In the genomic region with DNA sequence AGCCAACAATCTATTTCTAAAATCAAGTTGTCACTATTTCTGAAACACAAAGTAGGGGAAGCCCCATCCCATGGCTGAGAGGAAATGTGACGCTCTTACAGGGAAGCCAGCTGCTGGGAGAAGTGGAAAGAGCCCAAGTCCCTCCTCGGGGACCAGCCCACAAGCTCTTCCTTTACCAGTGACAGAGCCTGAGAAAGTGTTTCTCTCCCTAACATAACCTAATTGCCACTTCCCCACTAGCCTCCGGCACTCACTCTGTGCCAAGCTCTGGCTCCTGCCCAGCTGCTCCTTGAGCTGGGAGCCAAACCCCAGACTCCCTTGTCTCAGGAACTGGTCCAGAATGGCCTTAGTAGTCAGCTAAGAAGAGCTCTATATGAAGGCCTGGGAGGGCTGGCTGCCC, we compare ENCODE assay signal across 11 cellular contexts. TPM values are rescaled to one million over a fixed set of nuclear protein-coding genes. Genes with fewer than 3 reads are reported as not detected.
DNase-seq lines count a peak whose midpoint lies in the region; ATAC-seq, FAIRE-seq and TF ChIP-seq lines count a peak whose summit lies in the region.
"Had no signal": no experiment of that assay in that cellular context is flagged by ENCODE, and none has a peak within 500 bp of the region (broad histone marks: within the 10 kb centered on the region; RNA-seq: fewer than 3 reads in every experiment).

No MANE protein-coding gene starts in this region.

- H3K4me1 ChIP-seq in upper lobe of right lung, result peaks cover 16% of the 10 kb centered on the region

- TF ChIP-seq POLR2A in GM12892 (IDR thresholded peaks at IDR 0.05; ENCODE audit: low read depth, low read length), result no peak

- H3K36me3 Mint-ChIP-seq in activated naive CD4-positive, alpha-beta T cell treated with anti-CD3 and anti-CD28 coated beads for 36 hours (ENCODE audit: low read depth), result no peaks in the 10 kb centered on the region
- H3K36me3 Mint-ChIP-seq: type B pancreatic cell had no signal

- peaks cover 6% of the 10 kb centered on the region for H3K36me3 ChIP-seq in upper lobe of right lung

- TF ChIP-seq CTCF in upper lobe of right lung (IDR thresholded peaks at IDR 0.05), result no peak

- CTCF ChIA-PET in activated naive CD4-positive, alpha-beta T cell treated with anti-CD3 and anti-CD28 coated beads for 36 hours (lab: Charles Lee), result no interaction called here

- DNase-seq in NCI-H2196 (lab: John Stamatoyannopoulos, UW; ENCODE audit: unreplicated experiment) (peak; percentile 12), NCI-H2196 treated with DMSO at 0.1 percent for 48 hours (lab: John Stamatoyannopoulos, UW; ENCODE audit: unreplicated experiment) (no peak), cerebellar cortex (ENCODE audit: low spot score) (peak; percentile 35), medulla oblongata (ENCODE audit: extremely low spot score) (peak; percentile 59), upper lobe of right lung (peak; percentile 68), A172 (ENCODE audit: low spot score) (no peak), GM12892 (ENCODE audit: insufficient read length) (no peak)
- no peak for DNase-seq in activated naive CD4-positive, alpha-beta T cell treated with anti-CD3 and anti-CD28 coated beads for 36 hours
- DNase-seq: HCEC 1CT, MM.1S had no signal

- intact Hi-C loops in upper lobe of right lung (cut with DNase I), result no loop called here
- intact Hi-C loops in activated naive CD4-positive, alpha-beta T cell treated with anti-CD3 and anti-CD28 coated beads for 36 hours (cut with micrococcal nuclease), result no loop called here

- H3K9me3 Mint-ChIP-seq in activated naive CD4-positive, alpha-beta T cell treated with anti-CD3 and anti-CD28 coated beads for 36 hours, result no peaks in the 10 kb centered on the region
- H3K9me3 Mint-ChIP-seq: type B pancreatic cell had no signal

- no peaks in the 10 kb centered on the region for H3K4me1 Mint-ChIP-seq in activated naive CD4-positive, alpha-beta T cell treated with anti-CD3 and anti-CD28 coated beads for 36 hours (ENCODE audit: low read depth)

- peaks cover 4% of the 10 kb centered on the region for H3K27me3 Mint-ChIP-seq in activated naive CD4-positive, alpha-beta T cell treated with anti-CD3 and anti-CD28 coated beads for 36 hours (ENCODE audit: low read depth)
- H3K27me3 Mint-ChIP-seq: type B pancreatic cell had no signal

- no peaks in the 10 kb centered on the region for H3K9me3 ChIP-seq in upper lobe of right lung

- H3K4me3 Mint-ChIP-seq in activated naive CD4-positive, alpha-beta T cell treated with anti-CD3 and anti-CD28 coated beads for 36 hours, result no peak overlapping the region
- H3K4me3 Mint-ChIP-seq: type B pancreatic cell had no signal

- no peak overlapping the region for H3K27ac Mint-ChIP-seq in activated naive CD4-positive, alpha-beta T cell treated with anti-CD3 and anti-CD28 coated beads for 36 hours
- H3K27ac Mint-ChIP-seq: type B pancreatic cell had no signal

- no peak overlapping the region for H3K27ac ChIP-seq in upper lobe of right lung

- no peak for FAIRE-seq in GM12892 (lab: Jason Lieb, UNC)

- H3K27me3 ChIP-seq in upper lobe of right lung, result no peaks in the 10 kb centered on the region

- H3K4me3 ChIP-seq in upper lobe of right lung, result no peak overlapping the region

- peak; percentile 68 for ATAC-seq in upper lobe of right lung

RNA-seq across cellular contexts. Expression of a gene that starts 42.9 kb away (rescaled TPM):
- total RNA-seq in upper lobe of right lung, result 10.9 TPM
- not detected for total RNA-seq in activated naive CD4-positive, alpha-beta T cell treated with anti-CD3 and anti-CD28 coated beads for 36 hours
- 0.07 TPM in 1 of 2 replicates, not detected in the other for total RNA-seq in A172 (2014; rRNA removed; shearing (Covaris generic))
- 1.5 TPM for polyA plus RNA-seq in GM12892 (2012; ENCODE audit: missing spikeins)

Comparison
In these comparisons a context has a peak if more than half of its experiments do, and no peak if none do; other contexts are left out.
1. DNase-seq: peak in NCI-H2196 (single experiment), cerebellar cortex (single experiment), medulla oblongata (single experiment) and upper lobe of right lung (single experiment); none in NCI-H2196 treated with DMSO at 0.1 percent for 48 hours (single experiment), activated naive CD4-positive, alpha-beta T cell treated with anti-CD3 and anti-CD28 coated beads for 36 hours (single experiment), A172 (single experiment) and GM12892 (single experiment).
2. RNA of a gene that starts 42.9 kb away (total RNA-seq): 10.9 TPM in upper lobe of right lung (single experiment); 0.07 TPM in A172 and not detected in activated naive CD4-positive, alpha-beta T cell treated with anti-CD3 and anti-CD28 coated beads for 36 hours; every median in the first group is over 10 times any median in the second.